10 cellular contexts compared by ENCODE assay signal in the genomic region with DNA sequence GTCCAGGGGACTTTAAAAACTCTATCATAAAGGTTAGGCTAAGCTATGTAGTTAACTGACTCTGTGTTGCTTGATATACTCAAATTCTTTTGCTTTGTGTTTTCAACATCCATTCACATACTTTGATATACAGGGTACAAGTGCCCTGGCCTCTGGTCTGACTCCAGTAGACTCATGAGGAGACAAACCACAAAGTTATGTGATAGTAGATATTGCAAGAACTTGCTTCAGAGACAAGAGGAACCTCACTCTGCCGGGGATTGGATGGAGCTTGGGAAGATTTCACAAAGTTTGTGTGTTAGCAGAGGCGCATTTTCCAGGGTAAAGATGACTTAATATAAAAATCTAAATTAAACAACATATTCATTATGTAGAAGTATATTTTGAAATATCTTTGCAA. TPM values are rescaled to one million over a fixed set of nuclear protein-coding genes. Genes with fewer than 3 reads are reported as not detected.
DNase-seq lines count a peak whose midpoint lies in the region; ATAC-seq, FAIRE-seq and TF ChIP-seq lines count a peak whose summit lies in the region.
"Had no signal": no experiment of that assay in that cellular context is flagged by ENCODE, and none has a peak within 500 bp of the region (broad histone marks: within the 10 kb centered on the region; RNA-seq: fewer than 3 reads in every experiment).

No MANE protein-coding gene starts in this region.

- no peak for FAIRE-seq in HepG2 (lab: Jason Lieb, UNC)
- FAIRE-seq in urothelium cell line (lab: Jason Lieb, UNC) = no peak

- TF ChIP-seq CTCF in HepG2 (CRISPR knock-in tag; IDR thresholded peaks at IDR 0.05) (no peak), right lobe of liver (IDR thresholded peaks at IDR 0.05) (no peak)

- H4K20me1 ChIP-seq in HepG2 (ENCODE audit: insufficient read depth, low read length) = no peaks in the 10 kb centered on the region

- no peak overlapping the region for H2AFZ ChIP-seq in HepG2 (ENCODE audit: low read length)

- H3K27ac ChIP-seq in HepG2 (ENCODE audit: extremely low read length, insufficient read depth, low read length) (no peak overlapping the region), right lobe of liver (no peak overlapping the region)

- H3K4me1 ChIP-seq in HepG2 (ENCODE audit: insufficient read depth, low read length) (peaks cover 52% of the 10 kb centered on the region), right lobe of liver (peaks cover 0 to 37% (median 8%) of the 10 kb centered on the region in 4 donors)

- H3K9me3 Mint-ChIP-seq in activated naive CD8-positive, alpha-beta T cell treated with anti-CD3 and anti-CD28 coated beads for 36 hours = no peaks in the 10 kb centered on the region
- H3K9me3 Mint-ChIP-seq in activated T-helper 1 cell treated with anti-CD3 and anti-CD28 coated beads, Interleukin-12 subunit alpha, Interleukin-12 subunit beta, Interleukin-2, Interleukin-4 antibody, amounts not matched to agents 30 ng/mL and 10 ng/mL and 1 ng/mL, durations not matched to agents 14 hours and 24 hours and 36 hours = no peaks in the 10 kb centered on the region
- H3K9me3 Mint-ChIP-seq in activated T-cell treated with anti-CD3 and anti-CD28 coated beads, Interleukin-2, amount 50 U/mL, for 4 hours = no peaks in the 10 kb centered on the region

- H3K4me3 ChIP-seq in HepG2 (replicated peaks in 1 of 3; ENCODE audit: insufficient read depth in 1 of 3, low read depth in 2 of 3, low read length in 3 of 3) (peak overlapping the region; percentile 76 to 96 (median 77); a peak in 5 of 6 replicates), right lobe of liver (no peak overlapping the region)

- ATAC-seq in HepG2 = no peak
- no peak for ATAC-seq in right lobe of liver
- ATAC-seq in activated T-cell treated with anti-CD3 and anti-CD28 coated beads, Interleukin-2, amount 50 U/mL, for 4 hours = no peak
- ATAC-seq: left lobe of liver had no signal

- POLR2A ChIA-PET in HepG2 (lab: Yijun Ruan, JAX) = no interaction called here

- 74% methylated on average over 2 of the region's 2 CpGs for WGBS in HepG2 (ENCODE audit: low lambda C conversion rate)
- WGBS in right lobe of liver (ENCODE audit: insufficient coverage, low coverage, low lambda C conversion rate, missing lambda C conversion rate) = 74% methylated on average over 2 of the region's 2 CpGs

- DNase-seq in HepG2 (ENCODE audit: low spot score) (no peak), right lobe of liver (no peak), RPMI7951 (ENCODE audit: low read depth) (peak; percentile 54), glomerular visceral epithelial cell (ENCODE audit: extremely low spot score) (peak; percentile 22), urothelium cell line (ENCODE audit: low spot score) (no peak)
- DNase-seq in activated naive CD8-positive, alpha-beta T cell treated with anti-CD3 and anti-CD28 coated beads for 36 hours = no peak
- DNase-seq in activated T-helper 1 cell treated with anti-CD3 and anti-CD28 coated beads, Interleukin-12 subunit alpha, Interleukin-12 subunit beta, Interleukin-2, Interleukin-4 antibody, amounts not matched to agents 30 ng/mL and 10 ng/mL and 1 ng/mL, durations not matched to agents 14 hours and 24 hours and 36 hours (ENCODE audit: low spot score) = no peak
- DNase-seq in activated T-cell treated with anti-CD3 and anti-CD28 coated beads, Interleukin-2, amount 50 U/mL, for 4 hours = no peak
- DNase-seq: anterior cingulate cortex had no signal

- H3K4me1 Mint-ChIP-seq in activated naive CD8-positive, alpha-beta T cell treated with anti-CD3 and anti-CD28 coated beads for 36 hours = peaks cover 26% of the 10 kb centered on the region
- peaks cover 11% of the 10 kb centered on the region for H3K4me1 Mint-ChIP-seq in activated T-helper 1 cell treated with anti-CD3 and anti-CD28 coated beads, Interleukin-12 subunit alpha, Interleukin-12 subunit beta, Interleukin-2, Interleukin-4 antibody, amounts not matched to agents 30 ng/mL and 10 ng/mL and 1 ng/mL, durations not matched to agents 14 hours and 24 hours and 36 hours (ENCODE audit: low read depth)
- peaks cover 22% of the 10 kb centered on the region for H3K4me1 Mint-ChIP-seq in activated T-cell treated with anti-CD3 and anti-CD28 coated beads, Interleukin-2, amount 50 U/mL, for 4 hours (ENCODE audit: low read depth)

- CTCF ChIA-PET in HepG2 (lab: Yijun Ruan, JAX; ENCODE audit: low intra/inter-chr PET ratio, low total read pairs) = no interaction called here

- TF ChIP-seq POLR2A in HepG2 (IDR thresholded peaks at IDR 0.05; ENCODE audit: insufficient read depth in 1 of 2, low read depth in 2 of 2, low read length in 2 of 2) (no peak), right lobe of liver (IDR thresholded peaks at IDR 0.05) (no peak)

- BruUV-seq in HepG2 (replicated peaks; lab: Mats Ljungman, UMichigan) = no TSS peak

- H3K36me3 Mint-ChIP-seq in activated naive CD8-positive, alpha-beta T cell treated with anti-CD3 and anti-CD28 coated beads for 36 hours = peaks cover 16% of the 10 kb centered on the region
- H3K36me3 Mint-ChIP-seq in activated T-helper 1 cell treated with anti-CD3 and anti-CD28 coated beads, Interleukin-12 subunit alpha, Interleukin-12 subunit beta, Interleukin-2, Interleukin-4 antibody, amounts not matched to agents 30 ng/mL and 10 ng/mL and 1 ng/mL, durations not matched to agents 14 hours and 24 hours and 36 hours (ENCODE audit: low read depth) = peaks cover 8% of the 10 kb centered on the region
- peaks cover 8% of the 10 kb centered on the region for H3K36me3 Mint-ChIP-seq in activated T-cell treated with anti-CD3 and anti-CD28 coated beads, Interleukin-2, amount 50 U/mL, for 4 hours (ENCODE audit: insufficient read depth)

- peaks cover 4% of the 10 kb centered on the region for H3K27me3 Mint-ChIP-seq in activated naive CD8-positive, alpha-beta T cell treated with anti-CD3 and anti-CD28 coated beads for 36 hours
- H3K27me3 Mint-ChIP-seq in activated T-helper 1 cell treated with anti-CD3 and anti-CD28 coated beads, Interleukin-12 subunit alpha, Interleukin-12 subunit beta, Interleukin-2, Interleukin-4 antibody, amounts not matched to agents 30 ng/mL and 10 ng/mL and 1 ng/mL, durations not matched to agents 14 hours and 24 hours and 36 hours (ENCODE audit: insufficient read depth) = peaks cover 2% of the 10 kb centered on the region
- no peaks in the 10 kb centered on the region for H3K27me3 Mint-ChIP-seq in activated T-cell treated with anti-CD3 and anti-CD28 coated beads, Interleukin-2, amount 50 U/mL, for 4 hours (ENCODE audit: low read depth)

- no peak for TF ChIP-seq RAD21 in HepG2 (CRISPR knock-in tag; IDR thresholded peaks at IDR 0.05)

- intact Hi-C loops in HepG2 (cut with micrococcal nuclease; ENCODE audit: unreplicated experiment) (no loop called here), right lobe of liver (cut with DNase I) (no loop called here)
- intact Hi-C loops in activated T-helper 1 cell treated with anti-CD3 and anti-CD28 coated beads, Interleukin-12 subunit alpha, Interleukin-12 subunit beta, Interleukin-2, Interleukin-4 antibody, amounts not matched to agents 30 ng/mL and 10 ng/mL and 1 ng/mL, durations not matched to agents 14 hours and 24 hours and 36 hours (cut with micrococcal nuclease) = loop anchor here (2.0 to 10.0 kb wide), 6 partner anchors 609 to 1431 kb away; a partner anchor contains a TSS

- H3K4me2 ChIP-seq in HepG2 (ENCODE audit: low read depth, low read length) = peak overlapping the region; percentile 73

- TF ChIP-seq EP300 in HepG2 (IDR thresholded peaks at IDR 0.05; ENCODE audit: low read depth in 2 of 2, low read length in 2 of 2) = no peak
- TF ChIP-seq EP300 in HepG2 (CRISPR knock-in tag; IDR thresholded peaks at IDR 0.05; ENCODE audit: borderline replicate concordance) = no peak

- H3K9ac ChIP-seq in HepG2 (ENCODE audit: insufficient read depth, low read depth, low read length) = peak overlapping the region; percentile 88

- no peak overlapping the region for H3K4me3 Mint-ChIP-seq in activated naive CD8-positive, alpha-beta T cell treated with anti-CD3 and anti-CD28 coated beads for 36 hours
- no peak overlapping the region for H3K4me3 Mint-ChIP-seq in activated T-helper 1 cell treated with anti-CD3 and anti-CD28 coated beads, Interleukin-12 subunit alpha, Interleukin-12 subunit beta, Interleukin-2, Interleukin-4 antibody, amounts not matched to agents 30 ng/mL and 10 ng/mL and 1 ng/mL, durations not matched to agents 14 hours and 24 hours and 36 hours
- H3K4me3 Mint-ChIP-seq in activated T-cell treated with anti-CD3 and anti-CD28 coated beads, Interleukin-2, amount 50 U/mL, for 4 hours = no peak overlapping the region

- H3K27me3 ChIP-seq in HepG2 (ENCODE audit: control insufficient read depth in 1 of 2, insufficient read depth in 2 of 2, low read length in 2 of 2) (no peaks in the 10 kb centered on the region; a peak in 1 of 5 replicates), right lobe of liver (no peaks in the 10 kb centered on the region)

- in situ Hi-C loops in HepG2 (cut with HindIII; ENCODE audit: extremely low pct_ligation_motif_present, low pct_unique_long_range_greater_than_20kb) = no loop called here

- H3K36me3 ChIP-seq in HepG2 (replicated peaks in 1 of 2; ENCODE audit: control insufficient read depth in 1 of 2, insufficient read depth in 2 of 2, low read length in 2 of 2) = no peaks in the 10 kb centered on the region
- H3K36me3 ChIP-seq in right lobe of liver = no peaks in the 10 kb centered on the region

- H3K79me2 ChIP-seq in HepG2 (ENCODE audit: insufficient read depth, low read length) = peaks cover 29% of the 10 kb centered on the region

- no peak overlapping the region for H3K27ac Mint-ChIP-seq in activated naive CD8-positive, alpha-beta T cell treated with anti-CD3 and anti-CD28 coated beads for 36 hours
- no peak overlapping the region for H3K27ac Mint-ChIP-seq in activated T-helper 1 cell treated with anti-CD3 and anti-CD28 coated beads, Interleukin-12 subunit alpha, Interleukin-12 subunit beta, Interleukin-2, Interleukin-4 antibody, amounts not matched to agents 30 ng/mL and 10 ng/mL and 1 ng/mL, durations not matched to agents 14 hours and 24 hours and 36 hours

- no peaks in the 10 kb centered on the region for H3K9me3 ChIP-seq in HepG2 (ENCODE audit: low read length)
- no peaks in the 10 kb centered on the region for H3K9me3 ChIP-seq in right lobe of liver

RNA-seq across cellular contexts. Expression of a gene that starts 1.4 kb away (rescaled TPM):
- total RNA-seq in HepG2 (2016; rRNA removed; fragmentation: Illumina TruSeq; extraction: Trizol) = 7.3 and 9.2 TPM in 2 replicates
- 4.4 and 4.6 TPM in 2 replicates for total RNA-seq in HepG2 (2016; cell fraction: cytosol; rRNA removed; fragmentation: Illumina TruSeq; extraction: Trizol; ENCODE audit: low read depth)
- 8.4 and 10.2 TPM in 2 replicates for total RNA-seq in HepG2 (2016; cell fraction: insoluble cytoplasmic fraction; rRNA removed; fragmentation: Illumina TruSeq; extraction: Trizol)
- 3.8 and 4.4 TPM in 2 replicates for total RNA-seq in HepG2 (2016; cell fraction: membrane; rRNA removed; fragmentation: Illumina TruSeq; extraction: Trizol)
- total RNA-seq in HepG2 (2016; cell fraction: nucleus; rRNA removed; fragmentation: Illumina TruSeq; extraction: Trizol) = 10.7 and 11.2 TPM in 2 replicates
- polyA plus RNA-seq in HepG2 (2011; rRNA removed) = 5.8 and 6.6 TPM in 2 replicates
- polyA plus RNA-seq in HepG2 (2011; cell fraction: cytosol; rRNA removed) = 1.4 and 2.3 TPM in 2 replicates
- 8.0 and 11.0 TPM in 2 replicates for polyA plus RNA-seq in HepG2 (2011; cell fraction: nucleus; rRNA removed)
- 2.7 and 4.6 TPM in 2 replicates for polyA plus RNA-seq in HepG2 (2012)
- 0.62 and 0.84 TPM in 2 replicates for polyA plus RNA-seq in HepG2 (2016; cell fraction: cytosol; fragmentation: Illumina TruSeq; extraction: Trizol; ENCODE audit: low read depth)
- 6.8 and 6.9 TPM in 2 replicates for polyA plus RNA-seq in HepG2 (2016; cell fraction: insoluble cytoplasmic fraction; fragmentation: Illumina TruSeq; extraction: Trizol; ENCODE audit: low read depth)
- polyA plus RNA-seq in HepG2 (2016; cell fraction: membrane; fragmentation: Illumina TruSeq; extraction: Trizol; ENCODE audit: low read depth) = 1.3 and 1.5 TPM in 2 replicates
- polyA plus RNA-seq in HepG2 (2016; cell fraction: nucleus; fragmentation: Illumina TruSeq; extraction: Trizol; ENCODE audit: insufficient read depth, low read depth) = 18.2 and 22.9 TPM in 2 replicates
- polyA minus RNA-seq in HepG2 (2011; rRNA and poly(A)+ RNA removed; ENCODE audit: low replicate concordance) = 5.8 and 12.3 TPM in 2 replicates
- polyA minus RNA-seq in HepG2 (2011; cell fraction: cytosol; rRNA and poly(A)+ RNA removed) = 2.9 and 4.6 TPM in 2 replicates
- polyA minus RNA-seq in HepG2 (2011; cell fraction: nucleus; rRNA and poly(A)+ RNA removed) = 20.3 and 23.2 TPM in 2 replicates
- total RNA-seq in right lobe of liver = 1 to 10 TPM; 4.3 to 9.8 (median 6.7) TPM
- total RNA-seq in RPMI7951 (2014; rRNA removed; shearing (Covaris generic)) = 19.8 and 21.1 TPM in 2 replicates
- 10 to 100 TPM; 11.4 to 13.6 TPM for total RNA-seq in activated naive CD8-positive, alpha-beta T cell treated with anti-CD3 and anti-CD28 coated beads for 36 hours
- 11.8 and 12.2 TPM in 2 replicates for total RNA-seq in activated T-helper 1 cell treated with anti-CD3 and anti-CD28 coated beads, Interleukin-12 subunit alpha, Interleukin-12 subunit beta, Interleukin-2, Interleukin-4 antibody, amounts not matched to agents 30 ng/mL and 10 ng/mL and 1 ng/mL, durations not matched to agents 14 hours and 24 hours and 36 hours
- total RNA-seq in activated T-cell treated with anti-CD3 and anti-CD28 coated beads, Interleukin-2, amount 50 U/mL, for 4 hours = 1 to 10 TPM; 8.9 to 9.7 (median 8.9) TPM

Comparison
In these comparisons a context has a peak if more than half of its experiments do, and no peak if none do; other contexts are left out.
1. H3K4me3 ChIP-seq: peak in HepG2 (3 of 3); none in right lobe of liver (0 of 3).
2. DNase-seq: peak in RPMI7951 (single experiment) and glomerular visceral epithelial cell (single experiment); none in HepG2 (single experiment), right lobe of liver (0 of 3), activated naive CD8-positive, alpha-beta T cell treated with anti-CD3 and anti-CD28 coated beads for 36 hours (single experiment), urothelium cell line (single experiment), activated T-helper 1 cell treated with anti-CD3 and anti-CD28 coated beads, Interleukin-12 subunit alpha, Interleukin-12 subunit beta, Interleukin-2, Interleukin-4 antibody, amounts not matched to agents 30 ng/mL and 10 ng/mL and 1 ng/mL, durations not matched to agents 14 hours and 24 hours and 36 hours (single experiment) and activated T-cell treated with anti-CD3 and anti-CD28 coated beads, Interleukin-2, amount 50 U/mL, for 4 hours (single experiment).